ENCODE assay signal across 20 cellular contexts in the genomic region with DNA sequence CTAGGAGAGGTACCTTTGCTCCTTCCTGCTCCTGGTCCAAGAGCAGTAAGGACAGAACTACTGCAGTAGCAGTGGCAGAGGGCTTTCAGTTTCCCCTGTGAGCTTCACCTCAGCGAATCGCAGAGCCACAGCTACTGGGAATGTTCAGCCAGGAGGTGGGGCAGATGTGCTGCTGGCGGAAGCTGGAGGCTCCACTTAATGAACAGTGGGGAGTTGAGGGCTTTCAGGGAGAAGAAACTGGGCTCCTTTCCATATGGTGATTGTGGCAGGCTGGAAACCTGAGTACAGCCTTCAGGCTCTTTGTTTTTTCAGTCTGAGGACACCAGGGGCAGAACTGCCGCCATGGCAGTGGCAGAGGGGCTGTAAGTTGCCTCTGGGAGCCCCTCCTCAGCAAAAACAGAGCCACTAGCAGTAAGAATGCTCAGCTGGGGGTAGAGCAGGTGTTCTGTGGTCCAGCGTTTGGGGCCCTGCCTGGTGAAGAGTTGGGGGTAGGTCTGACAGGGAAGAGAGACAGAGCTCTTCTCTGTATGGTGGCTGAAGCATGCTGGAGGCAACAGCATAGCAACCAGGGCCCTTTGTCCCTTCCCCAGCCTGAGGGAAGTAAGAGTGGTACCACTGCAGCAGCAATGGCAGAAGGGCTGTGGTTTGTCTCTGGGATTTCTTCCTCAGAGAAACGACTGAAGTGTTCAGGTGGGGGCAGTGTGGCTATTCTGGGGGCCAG.
DNase-seq lines count a peak whose midpoint lies in the region; ATAC-seq and TF ChIP-seq lines count a peak whose summit lies in the region.
"Had no signal": no experiment of that assay in that cellular context is flagged by ENCODE, and none has a peak within 500 bp of the region (broad histone marks: within the 10 kb centered on the region; RNA-seq: fewer than 3 reads in every experiment).

No MANE protein-coding gene starts in this region.

- H4K20me1 ChIP-seq in osteoblast (ENCODE audit: insufficient read depth, low read length) = no peaks in the 10 kb centered on the region

- H3K4me1 ChIP-seq in osteoblast (ENCODE audit: insufficient read depth, low read length) = no peaks in the 10 kb centered on the region
- H3K4me1 ChIP-seq: heart right ventricle, pancreas, tibial nerve had no signal

- DNase-seq in NCI-H1417 (lab: John Stamatoyannopoulos, UW) (peak in 2 of 3 experiments; percentile 12 to 57), NCI-H1417 treated with DMSO at 0.1 percent for 48 hours (lab: John Stamatoyannopoulos, UW) (no peak), NCI-H2107 (lab: John Stamatoyannopoulos, UW) (peak; percentile 33), SW480 (ENCODE audit: low spot score) (peak; percentile 1), osteoblast (ENCODE audit: insufficient read length, low spot score, missing footprints) (peak; percentile 9), glomerular visceral epithelial cell (ENCODE audit: extremely low spot score) (no peak)
- no peak for DNase-seq in stimulated activated CD8-positive, alpha-beta memory T cell treated with anti-CD3 and anti-CD28 coated beads, Interleukin-4, amount 100 ng/mL, for 48 hours
- DNase-seq: activated CD4-positive, alpha-beta T cell treated with anti-CD3 and anti-CD28 coated beads, Interleukin-2, amount 50 U/mL, for 1 hour; activated T-cell treated with anti-CD3 and anti-CD28 coated beads, Interleukin-2, amount 50 U/mL, for 1 hour; brain microvascular endothelial cell; HCEC 1CT; heart right ventricle; left colon; NCI-H1930; stimulated activated CD4-positive, alpha-beta T cell treated with anti-CD3 and anti-CD28 coated beads, Interleukin-4, amount 100 ng/mL, for 4 hours had no signal

- no peaks in the 10 kb centered on the region for H3K79me2 ChIP-seq in osteoblast (ENCODE audit: insufficient read depth, low read length)

- TF ChIP-seq CTCF in osteoblast (IDR thresholded peaks at IDR 0.05; ENCODE audit: extremely low read depth, low read depth, low read length) = no peak

- no peaks in the 10 kb centered on the region for H3K9me3 ChIP-seq in osteoblast (ENCODE audit: low read depth, low read length)
- H3K9me3 ChIP-seq: pancreas, tibial nerve had no signal

- H2AFZ ChIP-seq in osteoblast (ENCODE audit: low read length) = no peak overlapping the region

- no peak for ATAC-seq in HG03025 (IDR thresholded peaks at IDR 0.05; ENCODE audit: low FRiP score, unreplicated experiment)
- ATAC-seq: activated naive CD4-positive, alpha-beta T cell treated with anti-CD3 and anti-CD28 coated beads, Interleukin-2, amount 50 U/mL, for 72 hours; GM12878; left colon; pancreas had no signal

- no peak overlapping the region for H3K4me3 ChIP-seq in osteoblast (ENCODE audit: insufficient read depth, low read length)
- H3K4me3 ChIP-seq: GM12878, heart right ventricle, pancreas, tibial nerve had no signal

- no peaks in the 10 kb centered on the region for H3K36me3 ChIP-seq in osteoblast (ENCODE audit: insufficient read depth, low read length)
- H3K36me3 ChIP-seq: brain microvascular endothelial cell, heart right ventricle, pancreas, tibial nerve had no signal

- no peak overlapping the region for H3K27ac ChIP-seq in osteoblast (ENCODE audit: low read depth, low read length)
- H3K27ac ChIP-seq: brain microvascular endothelial cell, heart right ventricle, pancreas, tibial nerve had no signal

- no peak overlapping the region for H3K4me2 ChIP-seq in osteoblast (ENCODE audit: insufficient read depth, low read length)

- no peaks in the 10 kb centered on the region for H3K27me3 ChIP-seq in osteoblast (ENCODE audit: insufficient read depth, low read length)
- H3K27me3 ChIP-seq: brain microvascular endothelial cell, heart right ventricle, pancreas, tibial nerve had no signal

Comparison
In these comparisons a context has a peak if more than half of its experiments do, and no peak if none do; other contexts are left out.
1. DNase-seq: peak in NCI-H1417 (2 of 3), NCI-H2107 (single experiment), SW480 (single experiment) and osteoblast (single experiment); none in NCI-H1417 treated with DMSO at 0.1 percent for 48 hours (single experiment), glomerular visceral epithelial cell (single experiment) and stimulated activated CD8-positive, alpha-beta memory T cell treated with anti-CD3 and anti-CD28 coated beads, Interleukin-4, amount 100 ng/mL, for 48 hours (single experiment).